In genomic region chr9:134376386-134377142, GRCh38 we compare ENCODE assay signal across 1 cellular context.
TF ChIP-seq lines count a peak whose summit lies in the region.

No MANE protein-coding gene starts in this region.

TF ChIP-seq in HepG2, 621 proteins besides CTCF, POLR2A, EP300 and RAD21 (continued from another document and continues in another):
- TF ChIP-seq ZBED4 (CRISPR knock-in tag; IDR thresholded peaks at IDR 0.05; ENCODE audit: borderline replicate concordance) (no peak), EEA1 (CRISPR knock-in tag; IDR thresholded peaks at IDR 0.05; ENCODE audit: borderline replicate concordance) (no peak), PAWR (CRISPR knock-in tag; IDR thresholded peaks at IDR 0.05; ENCODE audit: borderline replicate concordance) (no peak), PCBP1 (IDR thresholded peaks at IDR 0.05; ENCODE audit: borderline replicate concordance, low read depth, low read length) (no peak), RBM39 (IDR thresholded peaks at IDR 0.05; ENCODE audit: low read depth, low read length, poor library complexity, severe bottlenecking) (no peak), PHF8 (CRISPR knock-in tag; IDR thresholded peaks at IDR 0.05) (0 out of 2 replicates have a peak, but pooled peaks have one; percentile 8), MYPOP (CRISPR knock-in tag; IDR thresholded peaks at IDR 0.05) (no peak), ZNF776 (CRISPR knock-in tag; IDR thresholded peaks at IDR 0.05) (no peak), MXD4 (CRISPR knock-in tag; IDR thresholded peaks at IDR 0.05) (no peak), ZBTB37 (CRISPR knock-in tag; IDR thresholded peaks at IDR 0.05) (no peak), TBX3 (IDR thresholded peaks at IDR 0.05; ENCODE audit: borderline replicate concordance) (no peak), TOPORS (CRISPR knock-in tag; IDR thresholded peaks at IDR 0.05) (no peak), ZNF296 (CRISPR knock-in tag; conservative IDR thresholded peaks at IDR 0.05) (no peak; the same call in 1 of the 2 replicates), KLF9 (CRISPR knock-in tag; IDR thresholded peaks at IDR 0.05; ENCODE audit: low read depth) (no peak), AKAP8 (CRISPR knock-in tag; IDR thresholded peaks at IDR 0.05) (no peak), ZNF318 (CRISPR knock-in tag; IDR thresholded peaks at IDR 0.05) (no peak), MAZ (IDR thresholded peaks at IDR 0.05; ENCODE audit: borderline replicate concordance, low read depth, low read length) (no peak), MAZ (CRISPR knock-in tag; IDR thresholded peaks at IDR 0.05; ENCODE audit: low read depth) (no peak), GTF2F1 (IDR thresholded peaks at IDR 0.05; ENCODE audit: low read length) (no peak), DMTF1 (CRISPR knock-in tag; IDR thresholded peaks at IDR 0.05) (no peak), ZNF407 (CRISPR knock-in tag; IDR thresholded peaks at IDR 0.05; ENCODE audit: not compliant biosample characterization) (no peak), ZNF354B (CRISPR knock-in tag; IDR thresholded peaks at IDR 0.05) (no peak), ZSCAN12 (CRISPR knock-in tag; IDR thresholded peaks at IDR 0.05) (no peak), ATRX (CRISPR knock-in tag; IDR thresholded peaks at IDR 0.05; ENCODE audit: borderline replicate concordance) (no peak), ZNF138 (CRISPR knock-in tag; IDR thresholded peaks at IDR 0.05; ENCODE audit: low read depth) (no peak), PREB (CRISPR knock-in tag; IDR thresholded peaks at IDR 0.05) (no peak), HOXD1 (CRISPR knock-in tag; IDR thresholded peaks at IDR 0.05) (no peak)
